9 cellular contexts compared by ENCODE assay signal in genomic region chr22:24552503-24553286, GRCh38. TPM values are rescaled to one million over a fixed set of nuclear protein-coding genes. Genes with fewer than 3 reads are reported as not detected.
DNase-seq lines count a peak whose midpoint lies in the region; FAIRE-seq and TF ChIP-seq lines count a peak whose summit lies in the region.
"Not testable (repeated sequence)": the region's sequence is repeated elsewhere in the genome, so short reads cannot be mapped to it uniquely, and the experiment has no call there.
"Had no signal": no experiment of that assay in that cellular context is flagged by ENCODE, and none has a peak within 500 bp of the region (broad histone marks: within the 10 kb centered on the region; RNA-seq: fewer than 3 reads in every experiment).

No MANE protein-coding gene starts in this region.

- peaks cover 11% of the 10 kb centered on the region for H3K36me3 Mint-ChIP-seq in T-helper 1 cell treated with Interleukin-12 subunit alpha and Interleukin-12 subunit beta and Interleukin-4 antibody, amounts not matched to agents 30 μg/mL and 1 μg/mL, for 36 hours (ENCODE audit: low read depth)
- peaks cover 27% of the 10 kb centered on the region for H3K36me3 Mint-ChIP-seq in activated naive CD8-positive, alpha-beta T cell treated with anti-CD3 and anti-CD28 coated beads for 36 hours
- not testable (repeated sequence) for H3K36me3 Mint-ChIP-seq in mesothelial cell of epicardium

- H3K36me3 ChIP-seq in A673 (ENCODE audit: insufficient read depth, low read length, poor library complexity, severe bottlenecking): not testable (repeated sequence)
- H3K36me3 ChIP-seq in skeletal muscle tissue (ENCODE audit: control insufficient read depth in 3 of 3, insufficient read depth in 3 of 3, low read length in 3 of 3): peaks cover 20 to 22% (median 20%) of the 10 kb centered on the region in 3 donors

- BruUV-seq in A673 (replicated peaks; lab: Mats Ljungman, UMichigan): not testable (repeated sequence)

- TF ChIP-seq CTCF in A673 (conservative IDR thresholded peaks at IDR 0.05; ENCODE audit: low read depth, low read length); mesothelial cell of epicardium (IDR thresholded peaks at IDR 0.05; ENCODE audit: unreplicated experiment): not testable (repeated sequence)

- peaks cover 39% of the 10 kb centered on the region for H3K4me1 Mint-ChIP-seq in T-helper 1 cell treated with Interleukin-12 subunit alpha and Interleukin-12 subunit beta and Interleukin-4 antibody, amounts not matched to agents 30 μg/mL and 1 μg/mL, for 36 hours (ENCODE audit: low read depth)
- peaks cover 24% of the 10 kb centered on the region for H3K4me1 Mint-ChIP-seq in activated naive CD8-positive, alpha-beta T cell treated with anti-CD3 and anti-CD28 coated beads for 36 hours
- H3K4me1 Mint-ChIP-seq in mesothelial cell of epicardium: peaks cover 32% of the 10 kb centered on the region

- not testable (repeated sequence) for H3K27ac ChIP-seq in A673 (ENCODE audit: low read depth, low read length, poor library complexity, severe bottlenecking)
- H3K27ac ChIP-seq in skeletal muscle tissue (ENCODE audit: low read depth, low read length): peak overlapping the region; percentile 99

- FAIRE-seq in GM19239 (lab: Jason Lieb, UNC): peak; percentile 40

- not testable (repeated sequence) for H3K27me3 ChIP-seq in A673 (replicated peaks; ENCODE audit: insufficient read depth, low read depth, low read length, poor library complexity); skeletal muscle tissue (ENCODE audit: control insufficient read depth in 3 of 3, insufficient read depth in 3 of 3, low read length in 3 of 3)

- not testable (repeated sequence) for H3K4me3 ChIP-seq in A673 (ENCODE audit: low read depth, low read length, poor library complexity, severe bottlenecking)
- H3K4me3 ChIP-seq in skeletal muscle tissue (ENCODE audit: low read length in 3 of 3): peak overlapping the region; percentile 90 to 98 (median 94)

- H3K4me1 ChIP-seq in A673 (ENCODE audit: insufficient read depth, low read length, poor library complexity, severe bottlenecking) (peaks cover 18% of the 10 kb centered on the region), skeletal muscle tissue (ENCODE audit: control insufficient read depth in 3 of 3, insufficient read depth in 3 of 3, low read length in 3 of 3) (peaks cover 50 to 75% (median 62%) of the 10 kb centered on the region in 3 donors)

- peak overlapping the region; percentile 51 for H3K27ac Mint-ChIP-seq in T-helper 1 cell treated with Interleukin-12 subunit alpha and Interleukin-12 subunit beta and Interleukin-4 antibody, amounts not matched to agents 30 μg/mL and 1 μg/mL, for 36 hours
- H3K27ac Mint-ChIP-seq in activated naive CD8-positive, alpha-beta T cell treated with anti-CD3 and anti-CD28 coated beads for 36 hours: peak overlapping the region; percentile 94
- H3K27ac Mint-ChIP-seq in mesothelial cell of epicardium: peak overlapping the region; percentile 97

- peak overlapping the region; percentile 98 to 99 (median 99) for H3K9ac ChIP-seq in skeletal muscle tissue (ENCODE audit: low read depth in 1 of 3, low read length in 3 of 3)

- not testable (repeated sequence) for H3K9me3 Mint-ChIP-seq in T-helper 1 cell treated with Interleukin-12 subunit alpha and Interleukin-12 subunit beta and Interleukin-4 antibody, amounts not matched to agents 30 μg/mL and 1 μg/mL, for 36 hours; activated naive CD8-positive, alpha-beta T cell treated with anti-CD3 and anti-CD28 coated beads for 36 hours; mesothelial cell of epicardium

- intact Hi-C loops in A673 (cut with micrococcal nuclease; ENCODE audit: unreplicated experiment): not testable (repeated sequence)

- DNase-seq in A673 (ENCODE audit: low spot score) (peak; percentile 19), NCI-H1436 treated with DMSO at 0.1 percent for 48 hours (lab: John Stamatoyannopoulos, UW) (peak; percentile 74), foreskin melanocyte (peak; percentile 64)
- not testable (repeated sequence) for DNase-seq in GM19239 (ENCODE audit: insufficient read length, low spot score); activated naive CD8-positive, alpha-beta T cell treated with anti-CD3 and anti-CD28 coated beads for 36 hours; mesothelial cell of epicardium (ENCODE audit: low spot score in 2 of 2, unreplicated experiment in 2 of 2)

- CTCF ChIA-PET in A673 (lab: Charles Lee): not testable (repeated sequence)

- not testable (repeated sequence) for H3K27me3 Mint-ChIP-seq in T-helper 1 cell treated with Interleukin-12 subunit alpha and Interleukin-12 subunit beta and Interleukin-4 antibody, amounts not matched to agents 30 μg/mL and 1 μg/mL, for 36 hours (ENCODE audit: low read depth); activated naive CD8-positive, alpha-beta T cell treated with anti-CD3 and anti-CD28 coated beads for 36 hours; mesothelial cell of epicardium (ENCODE audit: low read depth)

- POLR2A ChIA-PET in A673 (lab: Charles Lee; ENCODE audit: low non-redundant PET): not testable (repeated sequence)

- not testable (repeated sequence) for H3K9me3 ChIP-seq in A673 (ENCODE audit: low read depth, low read length, poor library complexity, severe bottlenecking); skeletal muscle tissue (ENCODE audit: control insufficient read depth in 3 of 3, low read length in 3 of 3)

- peak overlapping the region; percentile 36 for H3K4me3 Mint-ChIP-seq in T-helper 1 cell treated with Interleukin-12 subunit alpha and Interleukin-12 subunit beta and Interleukin-4 antibody, amounts not matched to agents 30 μg/mL and 1 μg/mL, for 36 hours
- peak overlapping the region; percentile 97 for H3K4me3 Mint-ChIP-seq in activated naive CD8-positive, alpha-beta T cell treated with anti-CD3 and anti-CD28 coated beads for 36 hours
- H3K4me3 Mint-ChIP-seq in mesothelial cell of epicardium: peak overlapping the region; percentile 91

RNA-seq across cellular contexts. Expression of gene GUCD1, which starts 2.2 kb away (rescaled TPM):
- total RNA-seq in A673 (2021): 70.5 and 75.3 TPM in 2 replicates
- 100 to 1,000 TPM; 127 to 145 TPM for total RNA-seq in activated naive CD8-positive, alpha-beta T cell treated with anti-CD3 and anti-CD28 coated beads for 36 hours
- total RNA-seq in mesothelial cell of epicardium: 79.4 to 83.6 TPM (median 83.2 TPM) in 3 replicates
- 64.7 TPM for total RNA-seq in skeletal muscle tissue

RNA-seq across cellular contexts. Expression of gene SNRPD3, which starts 3.1 kb away (rescaled TPM):
- total RNA-seq in A673 (2021): 216 and 220 TPM in 2 replicates
- total RNA-seq in activated naive CD8-positive, alpha-beta T cell treated with anti-CD3 and anti-CD28 coated beads for 36 hours: 100 to 1,000 TPM; 221 to 222 TPM
- 95.1 to 110 TPM (median 102 TPM) in 3 replicates for total RNA-seq in mesothelial cell of epicardium
- total RNA-seq in skeletal muscle tissue: 78.8 TPM

RNA-seq across cellular contexts. Expression of gene LRRC75B, which starts 40.2 kb away (rescaled TPM):
- total RNA-seq in A673 (2021) (0.86 and 2.2 TPM in 2 replicates), mesothelial cell of epicardium (28.7 to 32.5 TPM (median 30.8 TPM) in 3 replicates), skeletal muscle tissue (1.6 TPM)
- total RNA-seq in activated naive CD8-positive, alpha-beta T cell treated with anti-CD3 and anti-CD28 coated beads for 36 hours: 1 to 10 TPM in 1 of 2 experiments, under 1 TPM in 1; 0.91 to 1.1 TPM

RNA-seq across cellular contexts. Expression of gene GGT1, which starts 50.3 kb away (rescaled TPM):
- 3.3 and 4.5 TPM in 2 replicates for total RNA-seq in A673 (2021)
- 10 to 100 TPM; 11.1 to 12.3 TPM for total RNA-seq in activated naive CD8-positive, alpha-beta T cell treated with anti-CD3 and anti-CD28 coated beads for 36 hours
- 16.1 to 18.2 TPM (median 17.5 TPM) in 3 replicates for total RNA-seq in mesothelial cell of epicardium
- 0.52 TPM for total RNA-seq in skeletal muscle tissue

RNA-seq across cellular contexts. Expression of gene UPB1, which starts 57.6 kb away (rescaled TPM):
- total RNA-seq in A673 (2021) (0.11 and 0.35 TPM in 2 replicates), mesothelial cell of epicardium (1.3 to 1.5 TPM (median 1.3 TPM) in 3 replicates), skeletal muscle tissue (0.52 TPM)
- under 1 TPM in 1 of 2 experiments, not detected in 1; 0.08 TPM for total RNA-seq in activated naive CD8-positive, alpha-beta T cell treated with anti-CD3 and anti-CD28 coated beads for 36 hours
- total RNA-seq: A172 had no signal

Comparison
In these comparisons a context has a peak if more than half of its experiments do, and no peak if none do; other contexts are left out.
1. H3K4me3 Mint-ChIP-seq: peak in every context shown above with its lines; median percentile 97 in activated naive CD8-positive, alpha-beta T cell treated with anti-CD3 and anti-CD28 coated beads for 36 hours; 91 in mesothelial cell of epicardium; 36 in T-helper 1 cell treated with Interleukin-12 subunit alpha and Interleukin-12 subunit beta and Interleukin-4 antibody, amounts not matched to agents 30 μg/mL and 1 μg/mL, for 36 hours.